10 cellular contexts compared by ENCODE assay signal in the genomic region with DNA sequence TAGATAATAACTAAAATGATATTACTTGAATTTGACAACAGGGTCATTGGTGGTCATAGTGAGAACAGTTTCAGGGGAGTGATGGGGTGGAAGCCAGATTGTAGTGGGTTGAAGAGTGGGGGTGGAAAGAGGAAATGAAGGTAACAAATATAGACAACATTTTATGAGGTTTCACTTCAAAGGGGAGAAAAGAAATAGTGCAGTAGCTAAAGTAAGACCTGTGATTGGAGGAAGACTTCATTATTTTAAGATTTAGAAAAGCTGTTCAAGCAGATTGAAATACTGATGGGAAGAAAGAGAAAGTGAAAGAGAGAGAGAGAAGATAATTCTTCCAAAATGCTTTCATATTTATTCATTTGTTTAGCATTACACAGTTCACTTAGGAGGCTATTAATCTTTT. TPM values are rescaled to one million over a fixed set of nuclear protein-coding genes. Genes with fewer than 3 reads are reported as not detected.
DNase-seq lines count a peak whose midpoint lies in the region; ATAC-seq and TF ChIP-seq lines count a peak whose summit lies in the region.
"Had no signal": no experiment of that assay in that cellular context is flagged by ENCODE, and none has a peak within 500 bp of the region (broad histone marks: within the 10 kb centered on the region; RNA-seq: fewer than 3 reads in every experiment).

No MANE protein-coding gene starts in this region.

- H3K27me3 ChIP-seq in testis = no peaks in the 10 kb centered on the region

- H3K36me3 ChIP-seq in testis (ENCODE audit: low read depth, missing control alignments) = no peaks in the 10 kb centered on the region

- peaks cover 2% of the 10 kb centered on the region for H3K27me3 Mint-ChIP-seq in T-helper 2 cell treated with Interferon-gamma antibody and Interleukin-4, amounts not matched to agents 5 μg/mL and 100 μg/mL, for 36 hours (ENCODE audit: low read depth)
- H3K27me3 Mint-ChIP-seq in MCF 10A (ENCODE audit: insufficient read depth, unreplicated experiment) = peaks cover 45% of the 10 kb centered on the region

- peak; percentile 79 for DNase-seq in GM10248 (ENCODE audit: extremely low spot score)
- no peak for DNase-seq in T-helper 2 cell treated with Interferon-gamma antibody and Interleukin-4, amounts not matched to agents 5 μg/mL and 100 μg/mL, for 36 hours (ENCODE audit: low spot score)
- no peak for DNase-seq in MCF 10A (ENCODE audit: unreplicated experiment)
- DNase-seq in testis = no peak
- DNase-seq in KG1 (lab: John Stamatoyannopoulos, UW) = no peak
- no peak for DNase-seq in glomerular visceral epithelial cell (ENCODE audit: extremely low spot score)
- DNase-seq: DMS79 treated with DMSO at 0.1 percent for 48 hours had no signal

- H3K4me3 ChIP-seq in testis = no peak overlapping the region

- H3K36me3 Mint-ChIP-seq in T-helper 2 cell treated with Interferon-gamma antibody and Interleukin-4, amounts not matched to agents 5 μg/mL and 100 μg/mL, for 36 hours (ENCODE audit: low read depth) = no peaks in the 10 kb centered on the region
- H3K36me3 Mint-ChIP-seq in MCF 10A (ENCODE audit: insufficient read depth, unreplicated experiment) = no peaks in the 10 kb centered on the region

- no peak for TF ChIP-seq POLR2A in testis (IDR thresholded peaks at IDR 0.05)

- intact Hi-C loops in MCF 10A (cut with micrococcal nuclease) = no loop called here
- intact Hi-C loops in testis (cut with DNase I; ENCODE audit: low total_unique reads) = no loop called here

- no TSS peak for BruUV-seq in MCF 10A (replicated peaks; lab: Mats Ljungman, UMichigan)

- ATAC-seq in GM19328 (IDR thresholded peaks at IDR 0.05; ENCODE audit: unreplicated experiment) (peak; percentile 72), HG03025 (IDR thresholded peaks at IDR 0.05; ENCODE audit: low FRiP score, unreplicated experiment) (peak; percentile 87)

- no peaks in the 10 kb centered on the region for H3K4me1 ChIP-seq in testis

- POLR2A ChIA-PET in GM10248 (lab: Yijun Ruan, JAX) (no interaction called here), MCF 10A (lab: Yijun Ruan, JAX) (no interaction called here)

- CTCF ChIA-PET in GM10248 (lab: Yijun Ruan, JAX) = interaction anchor here (0.9 to 2.0 kb wide), 7 partner anchors 9 to 90 kb away, joined by 3 to 11 read pairs (median 4); no protein-coding TSS in a partner anchor
- CTCF ChIA-PET in MCF 10A (lab: Yijun Ruan, JAX) = interaction anchor here (0.5 to 1.1 kb wide), 4 partner anchors 39 to 524 kb away, joined by 3 to 5 read pairs (median 4); no protein-coding TSS in a partner anchor

- TF ChIP-seq CTCF in GM10248 (IDR thresholded peaks at IDR 0.05; ENCODE audit: control extremely low read depth, extremely low read depth, low read depth, missing control alignments) = no peak
- TF ChIP-seq CTCF in MCF 10A (IDR thresholded peaks at IDR 0.05; ENCODE audit: unreplicated experiment) = no peak
- TF ChIP-seq CTCF in testis (IDR thresholded peaks at IDR 0.05) = no peak

- peaks cover 26% of the 10 kb centered on the region for H3K4me1 Mint-ChIP-seq in T-helper 2 cell treated with Interferon-gamma antibody and Interleukin-4, amounts not matched to agents 5 μg/mL and 100 μg/mL, for 36 hours (ENCODE audit: low read depth)
- H3K4me1 Mint-ChIP-seq in MCF 10A (ENCODE audit: insufficient read depth, unreplicated experiment) = no peaks in the 10 kb centered on the region

- H3K27ac Mint-ChIP-seq in T-helper 2 cell treated with Interferon-gamma antibody and Interleukin-4, amounts not matched to agents 5 μg/mL and 100 μg/mL, for 36 hours = peak overlapping the region; percentile 16
- no peak overlapping the region for H3K27ac Mint-ChIP-seq in MCF 10A (ENCODE audit: low read depth, unreplicated experiment)

- H3K27ac ChIP-seq in testis = no peak overlapping the region

- H3K9me3 Mint-ChIP-seq in T-helper 2 cell treated with Interferon-gamma antibody and Interleukin-4, amounts not matched to agents 5 μg/mL and 100 μg/mL, for 36 hours = no peaks in the 10 kb centered on the region
- H3K9me3 Mint-ChIP-seq in MCF 10A (ENCODE audit: unreplicated experiment) = no peaks in the 10 kb centered on the region

- H3K9me3 ChIP-seq in testis = no peaks in the 10 kb centered on the region

- peak overlapping the region; percentile 56 for H3K4me3 Mint-ChIP-seq in T-helper 2 cell treated with Interferon-gamma antibody and Interleukin-4, amounts not matched to agents 5 μg/mL and 100 μg/mL, for 36 hours
- H3K4me3 Mint-ChIP-seq in MCF 10A (ENCODE audit: unreplicated experiment) = no peak overlapping the region

RNA-seq across cellular contexts. Expression of gene KCNA3, which starts 52.0 kb away (rescaled TPM):
- total RNA-seq in MCF 10A (2022) (not detected in 2 replicates), testis (1 to 10 TPM; 3.4 to 6.7 TPM)
- 1.3 TPM for polyA plus RNA-seq in testis (ENCODE audit: insufficient read depth, low read depth, low replicate concordance)
- total RNA-seq: SK-MEL-5 had no signal
